12 cellular contexts compared by ENCODE assay signal in genomic region chr7:30920021-30920583, GRCh38. TPM values are rescaled to one million over a fixed set of nuclear protein-coding genes. Genes with fewer than 3 reads are reported as not detected.
DNase-seq lines count a peak whose midpoint lies in the region; ATAC-seq and TF ChIP-seq lines count a peak whose summit lies in the region.
"Had no signal": no experiment of that assay in that cellular context is flagged by ENCODE, and none has a peak within 500 bp of the region (broad histone marks: within the 10 kb centered on the region; RNA-seq: fewer than 3 reads in every experiment).

No MANE protein-coding gene starts in this region.

- peak overlapping the region; percentile 24; the same call in 1 of the 2 replicates for H3K9ac ChIP-seq in SK-N-SH

- H3F3A ChIP-seq in SK-N-SH (replicated peaks; ENCODE audit: insufficient read depth) = peaks cover 11% of the 10 kb centered on the region

- H3K27me3 ChIP-seq in SK-N-SH (ENCODE audit: insufficient read depth) = no peaks in the 10 kb centered on the region
- H3K27me3 ChIP-seq in left ventricle myocardium inferior (ENCODE audit: low read depth) = no peaks in the 10 kb centered on the region

- H3K4me3 ChIP-seq in SK-N-SH (ENCODE audit: low read depth in 2 of 2, low read length in 1 of 2) (no peak overlapping the region), left ventricle myocardium inferior (peak overlapping the region; percentile 70)
- H3K4me3 ChIP-seq: A549 had no signal

- CTCF ChIA-PET in SK-N-SH (lab: Yijun Ruan, JAX) = interaction anchor here (1.0 to 3.2 kb wide), 5 partner anchors 9 to 58 kb away, joined by 3 to 24 read pairs (median 5); no protein-coding TSS in a partner anchor

- H3K79me2 ChIP-seq in SK-N-SH (ENCODE audit: insufficient read depth) = no peaks in the 10 kb centered on the region

- no peaks in the 10 kb centered on the region for H3K9me2 ChIP-seq in SK-N-SH

- DNase-seq in NCI-H1417 (lab: John Stamatoyannopoulos, UW) (peak; percentile 43 to 80 (median 74)), NCI-H1417 treated with DMSO at 0.1 percent for 48 hours (lab: John Stamatoyannopoulos, UW) (no peak), SK-N-SH (peak; percentile 17), left ventricle myocardium inferior (peak; percentile 10), stromal cell of bone marrow (ENCODE audit: low read depth) (peak; percentile 37), D341Med (ENCODE audit: low spot score) (no peak), COLO829 (ENCODE audit: low spot score) (no peak)
- DNase-seq: activated CD4-positive, alpha-beta T cell treated with anti-CD3 and anti-CD28 coated beads for 4 hours had no signal

- H3K4me1 ChIP-seq in SK-N-SH (ENCODE audit: control insufficient read depth in 1 of 2, insufficient read depth in 2 of 2, low read depth in 1 of 2, low read length in 1 of 2) (peaks cover 20 to 36% of the 10 kb centered on the region in 2 experiments; a peak in 3 of 4 replicates), left ventricle myocardium inferior (peaks cover 100% of the 10 kb centered on the region)

- H3K9me3 ChIP-seq in SK-N-SH (no peaks in the 10 kb centered on the region), left ventricle myocardium inferior (replicated peaks) (no peaks in the 10 kb centered on the region)
- H3K9me3 ChIP-seq: A549 had no signal

- WGBS in SK-N-SH (ENCODE audit: low lambda C conversion rate) = 83% methylated on average over 11 of the region's 11 CpGs

- H3K27ac ChIP-seq in SK-N-SH (ENCODE audit: low read depth in 2 of 2, low read length in 1 of 2) (peak overlapping the region in 1 of 2 experiments; percentile 48; a peak in 2 of 4 replicates), left ventricle myocardium inferior (replicated peaks) (peak overlapping the region; percentile 92)
- H3K27ac ChIP-seq: A549 had no signal

- intact Hi-C loops in left ventricle myocardium inferior (cut with micrococcal nuclease) = no loop called here

- no peaks in the 10 kb centered on the region for H3K36me3 ChIP-seq in SK-N-SH (replicated peaks in 1 of 2; ENCODE audit: control insufficient read depth in 1 of 2, insufficient read depth in 2 of 2, low read length in 1 of 2)
- peaks cover 34% of the 10 kb centered on the region for H3K36me3 ChIP-seq in left ventricle myocardium inferior

- no peak for ATAC-seq in HG03196 (IDR thresholded peaks at IDR 0.05; ENCODE audit: unreplicated experiment)

- no peak for TF ChIP-seq CTCF in SK-N-SH (IDR thresholded peaks at IDR 0.05)
- TF ChIP-seq CTCF in left ventricle myocardium inferior (IDR thresholded peaks at IDR 0.05; ENCODE audit: borderline replicate concordance) = no peak

- H3K4me2 ChIP-seq in SK-N-SH = peak overlapping the region; percentile 20
- H3K4me2 ChIP-seq: A549 had no signal

- H4K20me1 ChIP-seq in SK-N-SH (ENCODE audit: insufficient read depth) = no peaks in the 10 kb centered on the region

- POLR2A ChIA-PET in SK-N-SH (lab: Yijun Ruan, JAX) = no interaction called here

- no peak overlapping the region for H2AFZ ChIP-seq in SK-N-SH (ENCODE audit: low read depth)

- TF ChIP-seq EP300 in SK-N-SH (IDR thresholded peaks at IDR 0.05; ENCODE audit: borderline replicate concordance in 1 of 2, low read depth in 1 of 2, low read length in 1 of 2) = no peak

- TF ChIP-seq RAD21 in SK-N-SH (IDR thresholded peaks at IDR 0.05; ENCODE audit: low read length) = no peak

TF ChIP-seq in SK-N-SH, 30 proteins besides CTCF, POLR2A, EP300 and RAD21:
- TF ChIP-seq PBX3 (IDR thresholded peaks at IDR 0.05) (peak; percentile 68), USF1 (IDR thresholded peaks at IDR 0.05; ENCODE audit: borderline replicate concordance, low read depth) (no peak)

RNA-seq across cellular contexts. Expression of gene AQP1, which starts 8.4 kb away (rescaled TPM):
- polyA plus RNA-seq in SK-N-SH (2012; rRNA removed) = 1.7 and 2.4 TPM in 2 replicates
- polyA plus RNA-seq in SK-N-SH (2012; cell fraction: cytosol; rRNA removed) = 1.5 and 1.6 TPM in 2 replicates
- polyA plus RNA-seq in SK-N-SH (2012; cell fraction: nucleus; rRNA removed) = 7.0 and 8.4 TPM in 2 replicates
- 253 TPM for total RNA-seq in left ventricle myocardium inferior

RNA-seq across cellular contexts. Expression of gene GHRHR, which starts 43.7 kb away (rescaled TPM):
- not detected in 2 replicates for polyA plus RNA-seq in SK-N-SH (2012; rRNA removed)
- not detected in 2 replicates for polyA plus RNA-seq in SK-N-SH (2012; cell fraction: cytosol; rRNA removed)
- not detected in 2 replicates for polyA plus RNA-seq in SK-N-SH (2012; cell fraction: nucleus; rRNA removed)
- not detected for total RNA-seq in left ventricle myocardium inferior
- total RNA-seq: LHCN-M2, osteocyte had no signal
- polyA plus RNA-seq: A549 had no signal

Comparison
In these comparisons a context has a peak if more than half of its experiments do, and no peak if none do; other contexts are left out.
1. DNase-seq: peak in NCI-H1417 (3 of 3), SK-N-SH (single experiment), left ventricle myocardium inferior (single experiment) and stromal cell of bone marrow (single experiment); none in NCI-H1417 treated with DMSO at 0.1 percent for 48 hours (single experiment), D341Med (single experiment) and COLO829 (single experiment).